ENCODE assay signal across 17 cellular contexts in the genomic region with DNA sequence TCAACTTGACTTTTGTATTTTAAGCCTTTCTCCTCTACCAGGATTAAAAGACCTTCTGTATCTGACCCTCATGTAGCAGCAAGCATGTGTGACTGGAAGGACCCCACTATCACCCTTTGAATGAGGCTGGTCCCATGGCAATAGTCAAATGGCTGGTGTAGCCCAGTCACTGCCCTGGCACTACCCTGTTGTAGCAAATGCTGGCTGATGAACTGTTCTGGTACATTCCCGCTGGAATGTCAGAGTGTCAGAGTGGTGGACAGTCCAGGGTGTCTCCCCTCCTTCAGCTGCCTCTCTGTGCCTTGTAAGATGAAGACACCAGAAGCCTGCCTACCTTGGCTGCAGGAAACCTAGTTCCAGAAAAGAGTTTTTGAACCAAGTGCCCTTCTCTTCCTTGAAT.
DNase-seq lines count a peak whose midpoint lies in the region; ATAC-seq, FAIRE-seq and TF ChIP-seq lines count a peak whose summit lies in the region.
"Had no signal": no experiment of that assay in that cellular context is flagged by ENCODE, and none has a peak within 500 bp of the region (broad histone marks: within the 10 kb centered on the region; RNA-seq: fewer than 3 reads in every experiment).

No MANE protein-coding gene starts in this region.

- no peaks in the 10 kb centered on the region for H3K79me2 ChIP-seq in SK-N-SH (ENCODE audit: insufficient read depth)

- intact Hi-C loops in kidney (cut with DNase I), result no loop called here

- H2AK5ac ChIP-seq in neuronal stem cell (ENCODE audit: low read depth, low read length), result no peak overlapping the region

- H3K4me2 ChIP-seq in neuronal stem cell (ENCODE audit: insufficient read depth, low read length, poor library complexity, severe bottlenecking) (no peak overlapping the region), SK-N-SH (no peak overlapping the region)
- H3K4me2 ChIP-seq: GM23338 had no signal

- H4K8ac ChIP-seq in neuronal stem cell (ENCODE audit: low read depth, low read length), result no peak overlapping the region

- H2BK5ac ChIP-seq in neuronal stem cell (ENCODE audit: low read length), result no peak overlapping the region

- no peak for ATAC-seq in GM18511 (IDR thresholded peaks at IDR 0.05; ENCODE audit: unreplicated experiment)
- ATAC-seq: HCT116 had no signal

- CTCF ChIA-PET in SK-N-SH (lab: Yijun Ruan, JAX), result interaction anchor here (0.9 kb wide), 1 partner anchor 337 kb away, joined by 3 read pairs; no protein-coding TSS in a partner anchor
- CTCF ChIA-PET in CD8-positive, alpha-beta memory T cell (lab: Charles Lee), result no interaction called here

- no peak overlapping the region for H2AFZ ChIP-seq in neuronal stem cell (ENCODE audit: low read length)
- no peak overlapping the region for H2AFZ ChIP-seq in SK-N-SH (ENCODE audit: low read depth)

- H3K4me3 ChIP-seq in coronary artery, result no peak overlapping the region
- H3K4me3 ChIP-seq in kidney (ENCODE audit: low read length in 2 of 2), result no peak overlapping the region
- H3K4me3 ChIP-seq in neuronal stem cell (ENCODE audit: low read length in 2 of 2), result no peak overlapping the region
- no peak overlapping the region for H3K4me3 ChIP-seq in SK-N-SH (ENCODE audit: low read depth in 2 of 2, low read length in 1 of 2)
- H3K4me3 ChIP-seq in CD8-positive, alpha-beta memory T cell (ENCODE audit: low read length), result no peak overlapping the region
- H3K4me3 ChIP-seq: GM23338 had no signal

- peaks cover 6 to 29% of the 10 kb centered on the region in 2 donors for H3K27me3 Mint-ChIP-seq in CD8-positive, alpha-beta memory T cell

- DNase-seq in coronary artery (ENCODE audit: low spot score) (peak; percentile 53), kidney (no peak), neuronal stem cell (ENCODE audit: low spot score) (no peak), SK-N-SH (no peak)
- DNase-seq in CD8-positive, alpha-beta memory T cell, result no peak
- DNase-seq: C1 segment of cervical spinal cord; Caco-2; CD4-positive, alpha-beta memory T cell; DMS153; DND-41; H9 had no signal

- H3K9me3 ChIP-seq in kidney (ENCODE audit: control insufficient read depth in 1 of 2, low read length in 2 of 2) (no peaks in the 10 kb centered on the region), neuronal stem cell (replicated peaks in 1 of 2; ENCODE audit: control insufficient read depth in 2 of 2, insufficient read depth in 1 of 2, low read depth in 1 of 2, low read length in 2 of 2) (no peaks in the 10 kb centered on the region), SK-N-SH (no peaks in the 10 kb centered on the region)
- no peaks in the 10 kb centered on the region for H3K9me3 ChIP-seq in CD8-positive, alpha-beta memory T cell (ENCODE audit: low read length)
- H3K9me3 ChIP-seq: Caco-2 had no signal

- POLR2A ChIA-PET in SK-N-SH (lab: Yijun Ruan, JAX), result no interaction called here
- POLR2A ChIA-PET in CD8-positive, alpha-beta memory T cell (lab: Charles Lee), result no interaction called here

- no peak overlapping the region for H3K27ac Mint-ChIP-seq in CD8-positive, alpha-beta memory T cell
- H3K27ac Mint-ChIP-seq: CD4-positive, alpha-beta memory T cell; GM23338 had no signal

- no peaks in the 10 kb centered on the region for H3K4me1 Mint-ChIP-seq in CD8-positive, alpha-beta memory T cell

- H3K36me3 Mint-ChIP-seq in CD8-positive, alpha-beta memory T cell, result no peaks in the 10 kb centered on the region
- H3K36me3 Mint-ChIP-seq: CD4-positive, alpha-beta memory T cell had no signal

- no peaks in the 10 kb centered on the region for H3K79me1 ChIP-seq in neuronal stem cell (ENCODE audit: low read depth, low read length)

- H2BK15ac ChIP-seq in neuronal stem cell (ENCODE audit: low read length), result no peak overlapping the region

- no CpG with 5 or more reads among the region's 1 CpG for WGBS in neuronal stem cell (ENCODE audit: extremely low coverage in 2 of 2, insufficient read length in 2 of 2, insufficient replicate concordance in 1 of 2), 2 donors
- WGBS in SK-N-SH (ENCODE audit: low lambda C conversion rate), result 50% methylated on average over 1 of the region's 1 CpG

- H3K4me3 Mint-ChIP-seq in CD8-positive, alpha-beta memory T cell, result no peak overlapping the region
- H3K4me3 Mint-ChIP-seq: CD4-positive, alpha-beta memory T cell; GM23338; H9 had no signal

- H3K9me3 Mint-ChIP-seq in CD8-positive, alpha-beta memory T cell, result no peaks in the 10 kb centered on the region
- H3K9me3 Mint-ChIP-seq: GM23338, H9 had no signal

- FAIRE-seq in kidney (lab: Jason Lieb, UNC), result no peak
- FAIRE-seq: G401.6, GM12892, GM19239 had no signal

- no peak overlapping the region for H2BK12ac ChIP-seq in neuronal stem cell (ENCODE audit: low read length)

- H3K9me2 ChIP-seq in SK-N-SH, result no peaks in the 10 kb centered on the region

- H4K91ac ChIP-seq in neuronal stem cell (ENCODE audit: low read depth, low read length, poor library complexity), result no peak overlapping the region

- H3K23ac ChIP-seq in neuronal stem cell (ENCODE audit: low read depth, low read length, poor library complexity), result no peak overlapping the region

- H3K9ac ChIP-seq in kidney (ENCODE audit: low read length in 2 of 2), result no peak overlapping the region
- no peak overlapping the region for H3K9ac ChIP-seq in neuronal stem cell (ENCODE audit: low read depth, low read length, poor library complexity)
- no peak overlapping the region for H3K9ac ChIP-seq in SK-N-SH

- no peaks in the 10 kb centered on the region for H4K20me1 ChIP-seq in SK-N-SH (ENCODE audit: insufficient read depth)

- H3K4ac ChIP-seq in neuronal stem cell (ENCODE audit: low read length), result no peak overlapping the region

- H3K36me3 ChIP-seq in kidney (ENCODE audit: control insufficient read depth in 1 of 2, insufficient read depth in 2 of 2, low read length in 2 of 2), result no peaks in the 10 kb centered on the region
- H3K36me3 ChIP-seq in neuronal stem cell (replicated peaks in 1 of 2; ENCODE audit: control insufficient read depth in 2 of 2, insufficient read depth in 2 of 2, low read length in 2 of 2), result no peaks in the 10 kb centered on the region
- no peaks in the 10 kb centered on the region for H3K36me3 ChIP-seq in SK-N-SH (replicated peaks in 1 of 2; ENCODE audit: control insufficient read depth in 1 of 2, insufficient read depth in 2 of 2, low read length in 1 of 2)
- H3K36me3 ChIP-seq in CD8-positive, alpha-beta memory T cell (ENCODE audit: insufficient read depth, low read length), result no peaks in the 10 kb centered on the region

- H3K27ac ChIP-seq in coronary artery (no peak overlapping the region), kidney (ENCODE audit: low read depth in 2 of 2, low read length in 2 of 2) (peak overlapping the region; percentile 35 to 69), neuronal stem cell (replicated peaks; ENCODE audit: low read length) (no peak overlapping the region), SK-N-SH (ENCODE audit: low read depth in 2 of 2, low read length in 1 of 2) (no peak overlapping the region)
- H3K27ac ChIP-seq in CD8-positive, alpha-beta memory T cell (ENCODE audit: low read depth, low read length), result no peak overlapping the region

- no peaks in the 10 kb centered on the region for H3F3A ChIP-seq in SK-N-SH (replicated peaks; ENCODE audit: insufficient read depth)

- TF ChIP-seq RAD21 in SK-N-SH (IDR thresholded peaks at IDR 0.05; ENCODE audit: low read length), result no peak

- H3K18ac ChIP-seq in neuronal stem cell (ENCODE audit: low read length), result peak overlapping the region; percentile 56

- no peak for TF ChIP-seq CTCF in coronary artery (IDR thresholded peaks at IDR 0.05)
- TF ChIP-seq CTCF in kidney (IDR thresholded peaks at IDR 0.05; ENCODE audit: borderline replicate concordance, extremely low read depth, insufficient read depth), result no peak
- no peak for TF ChIP-seq CTCF in SK-N-SH (IDR thresholded peaks at IDR 0.05)

- H3K27me3 ChIP-seq in neuronal stem cell (ENCODE audit: control insufficient read depth in 3 of 3, insufficient read depth in 3 of 3, low read depth in 1 of 3, low read length in 3 of 3) (no peaks in the 10 kb centered on the region), SK-N-SH (ENCODE audit: insufficient read depth) (no peaks in the 10 kb centered on the region; the same call in 1 of the 2 replicates)
- no peaks in the 10 kb centered on the region for H3K27me3 ChIP-seq in CD8-positive, alpha-beta memory T cell (ENCODE audit: insufficient read depth, low read length, poor library complexity, severe bottlenecking)

- H3K4me1 ChIP-seq in kidney (ENCODE audit: control insufficient read depth in 1 of 2, insufficient read depth in 1 of 2, low read depth in 1 of 2, low read length in 2 of 2), result no peaks in the 10 kb centered on the region
- H3K4me1 ChIP-seq in neuronal stem cell (ENCODE audit: control insufficient read depth in 2 of 2, insufficient read depth in 1 of 2, low read depth in 1 of 2, low read length in 2 of 2), result peaks cover 21 to 22% of the 10 kb centered on the region in 2 donors
- H3K4me1 ChIP-seq in SK-N-SH (ENCODE audit: control insufficient read depth in 1 of 2, insufficient read depth in 2 of 2, low read depth in 1 of 2, low read length in 1 of 2), result no peaks in the 10 kb centered on the region
- H3K4me1 ChIP-seq in CD8-positive, alpha-beta memory T cell (ENCODE audit: insufficient read depth, low read length), result no peaks in the 10 kb centered on the region
- H3K4me1 ChIP-seq: Caco-2 had no signal

- H3K14ac ChIP-seq in neuronal stem cell (ENCODE audit: low read length), result no peak overlapping the region

- H2BK120ac ChIP-seq in neuronal stem cell (ENCODE audit: low read depth, low read length), result no peak overlapping the region

- no peak for TF ChIP-seq EP300 in SK-N-SH (IDR thresholded peaks at IDR 0.05; ENCODE audit: borderline replicate concordance in 1 of 2, low read depth in 1 of 2, low read length in 1 of 2)

TF ChIP-seq in SK-N-SH, 30 proteins besides CTCF, POLR2A, EP300 and RAD21:
- TF ChIP-seq TCF12 (IDR thresholded peaks at IDR 0.05), result no peak
TF ChIP-seq in SK-N-SH: peak in this region for 0.

Comparison
In these comparisons a context has a peak if more than half of its experiments do, and no peak if none do; other contexts are left out.
1. H3K27ac ChIP-seq: peak in kidney (2 of 2); none in coronary artery (0 of 2), neuronal stem cell (single experiment), SK-N-SH (0 of 2) and CD8-positive, alpha-beta memory T cell (single experiment).